ENCODE assay signal across 20 cellular contexts in genomic region chr20:50630578-50631263, GRCh38.
"Had no signal": no experiment of that assay in that cellular context is flagged by ENCODE, and none has a peak within 500 bp of the region (broad histone marks: within the 10 kb centered on the region; RNA-seq: fewer than 3 reads in every experiment).

No MANE protein-coding gene starts in this region.

- H3K36me3 Mint-ChIP-seq: activated naive CD8-positive, alpha-beta T cell treated with anti-CD3 and anti-CD28 coated beads for 36 hours; naive B cell had no signal

- H3K4me1 Mint-ChIP-seq: activated B cell treated with CpG ODN at 0.5 μM for 24 hours; activated CD4-positive, alpha-beta T cell treated with anti-CD3 and anti-CD28 coated beads for 36 hours; activated naive CD8-positive, alpha-beta T cell treated with anti-CD3 and anti-CD28 coated beads for 36 hours; central memory CD8-positive, alpha-beta T cell had no signal

- H3K9me3 Mint-ChIP-seq: activated B cell treated with CpG ODN at 0.5 μM for 24 hours; activated naive CD8-positive, alpha-beta T cell treated with anti-CD3 and anti-CD28 coated beads for 36 hours; central memory CD8-positive, alpha-beta T cell; naive B cell; T-helper 1 cell treated with Interleukin-12 subunit alpha and Interleukin-12 subunit beta and Interleukin-4 antibody, amounts not matched to agents 30 μg/mL and 1 μg/mL, for 36 hours had no signal

- ATAC-seq: activated CD4-positive, alpha-beta T cell treated with anti-CD3 and anti-CD28 coated beads for 36 hours; gastrocnemius medialis had no signal

- H3K27ac ChIP-seq: coronary artery, esophagus squamous epithelium, thoracic aorta, upper lobe of left lung had no signal

- H3K27ac Mint-ChIP-seq: activated B cell treated with CpG ODN at 0.5 μM for 24 hours; activated CD4-positive, alpha-beta T cell treated with anti-CD3 and anti-CD28 coated beads for 36 hours; activated naive CD8-positive, alpha-beta T cell treated with anti-CD3 and anti-CD28 coated beads for 36 hours; T-helper 1 cell treated with Interleukin-12 subunit alpha and Interleukin-12 subunit beta and Interleukin-4 antibody, amounts not matched to agents 30 μg/mL and 1 μg/mL, for 36 hours had no signal

- H3K36me3 ChIP-seq: esophagus squamous epithelium, gastrocnemius medialis, thoracic aorta, upper lobe of left lung had no signal

- H3K27me3 ChIP-seq: esophagus squamous epithelium, gastrocnemius medialis, upper lobe of left lung had no signal

- H3K9me3 ChIP-seq: esophagus squamous epithelium, gastrocnemius medialis, thoracic aorta, upper lobe of left lung had no signal

- DNase-seq: activated B cell treated with CpG ODN at 0.5 μM for 24 hours; activated CD4-positive, alpha-beta T cell treated with anti-CD3 and anti-CD28 coated beads for 36 hours; activated CD4-positive, alpha-beta T cell treated with anti-CD3 and anti-CD28 coated beads, Interleukin-2, amount 50 U/mL, for 4 hours; activated naive CD4-positive, alpha-beta T cell treated with Interleukin-2 at 50 U/mL for 16 hours; activated naive CD8-positive, alpha-beta T cell treated with anti-CD3 and anti-CD28 coated beads for 36 hours; activated T-cell treated with anti-CD3 and anti-CD28 coated beads, Interleukin-2, amount 50 U/mL, for 48 hours; esophagus squamous epithelium; gastrocnemius medialis; hippocampal formation; naive B cell; retina; stimulated activated CD4-positive, alpha-beta T cell treated with anti-CD3 and anti-CD28 coated beads, Interleukin-2, amount 100 ng/mL, for 48 hours; stimulated activated CD8-positive, alpha-beta memory T cell treated with anti-CD3 and anti-CD28 coated beads, Interleukin-4, amount 100 ng/mL, for 48 hours; stimulated activated naive CD4-positive, alpha-beta T cell; T1000; upper lobe of left lung had no signal

- H3K4me3 ChIP-seq: coronary artery, esophagus squamous epithelium, gastrocnemius medialis, thoracic aorta, upper lobe of left lung had no signal

- H3K4me3 Mint-ChIP-seq: activated B cell treated with CpG ODN at 0.5 μM for 24 hours; activated CD4-positive, alpha-beta T cell treated with anti-CD3 and anti-CD28 coated beads for 36 hours; activated naive CD8-positive, alpha-beta T cell treated with anti-CD3 and anti-CD28 coated beads for 36 hours; central memory CD8-positive, alpha-beta T cell; naive B cell; T-helper 1 cell treated with Interleukin-12 subunit alpha and Interleukin-12 subunit beta and Interleukin-4 antibody, amounts not matched to agents 30 μg/mL and 1 μg/mL, for 36 hours had no signal
